1 cellular context compared by ENCODE assay signal in the genomic region with DNA sequence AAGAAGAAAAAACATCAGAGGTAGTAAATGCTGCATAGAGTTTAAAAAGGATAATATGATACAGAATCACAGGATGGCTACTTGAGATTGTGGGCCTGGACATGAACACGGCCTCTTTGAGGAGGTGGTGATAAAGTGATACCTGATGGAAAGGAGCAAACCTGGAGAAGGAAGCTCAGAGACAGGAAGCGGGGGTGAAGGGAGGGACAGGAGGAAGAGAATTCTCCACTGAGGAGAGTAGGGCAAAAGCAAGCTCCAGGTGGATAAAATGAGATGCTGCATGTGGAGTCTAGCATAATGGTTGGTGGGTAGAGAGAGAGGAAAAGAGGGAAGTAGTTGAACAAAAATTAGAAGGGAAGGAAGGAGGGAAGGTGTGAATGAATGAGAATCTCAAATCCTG.
TF ChIP-seq lines count a peak whose summit lies in the region.

No MANE protein-coding gene starts in this region.

TF ChIP-seq in H1, 55 proteins besides CTCF, POLR2A, EP300 and RAD21 (continued from another document):
- TF ChIP-seq, protein P1, sequence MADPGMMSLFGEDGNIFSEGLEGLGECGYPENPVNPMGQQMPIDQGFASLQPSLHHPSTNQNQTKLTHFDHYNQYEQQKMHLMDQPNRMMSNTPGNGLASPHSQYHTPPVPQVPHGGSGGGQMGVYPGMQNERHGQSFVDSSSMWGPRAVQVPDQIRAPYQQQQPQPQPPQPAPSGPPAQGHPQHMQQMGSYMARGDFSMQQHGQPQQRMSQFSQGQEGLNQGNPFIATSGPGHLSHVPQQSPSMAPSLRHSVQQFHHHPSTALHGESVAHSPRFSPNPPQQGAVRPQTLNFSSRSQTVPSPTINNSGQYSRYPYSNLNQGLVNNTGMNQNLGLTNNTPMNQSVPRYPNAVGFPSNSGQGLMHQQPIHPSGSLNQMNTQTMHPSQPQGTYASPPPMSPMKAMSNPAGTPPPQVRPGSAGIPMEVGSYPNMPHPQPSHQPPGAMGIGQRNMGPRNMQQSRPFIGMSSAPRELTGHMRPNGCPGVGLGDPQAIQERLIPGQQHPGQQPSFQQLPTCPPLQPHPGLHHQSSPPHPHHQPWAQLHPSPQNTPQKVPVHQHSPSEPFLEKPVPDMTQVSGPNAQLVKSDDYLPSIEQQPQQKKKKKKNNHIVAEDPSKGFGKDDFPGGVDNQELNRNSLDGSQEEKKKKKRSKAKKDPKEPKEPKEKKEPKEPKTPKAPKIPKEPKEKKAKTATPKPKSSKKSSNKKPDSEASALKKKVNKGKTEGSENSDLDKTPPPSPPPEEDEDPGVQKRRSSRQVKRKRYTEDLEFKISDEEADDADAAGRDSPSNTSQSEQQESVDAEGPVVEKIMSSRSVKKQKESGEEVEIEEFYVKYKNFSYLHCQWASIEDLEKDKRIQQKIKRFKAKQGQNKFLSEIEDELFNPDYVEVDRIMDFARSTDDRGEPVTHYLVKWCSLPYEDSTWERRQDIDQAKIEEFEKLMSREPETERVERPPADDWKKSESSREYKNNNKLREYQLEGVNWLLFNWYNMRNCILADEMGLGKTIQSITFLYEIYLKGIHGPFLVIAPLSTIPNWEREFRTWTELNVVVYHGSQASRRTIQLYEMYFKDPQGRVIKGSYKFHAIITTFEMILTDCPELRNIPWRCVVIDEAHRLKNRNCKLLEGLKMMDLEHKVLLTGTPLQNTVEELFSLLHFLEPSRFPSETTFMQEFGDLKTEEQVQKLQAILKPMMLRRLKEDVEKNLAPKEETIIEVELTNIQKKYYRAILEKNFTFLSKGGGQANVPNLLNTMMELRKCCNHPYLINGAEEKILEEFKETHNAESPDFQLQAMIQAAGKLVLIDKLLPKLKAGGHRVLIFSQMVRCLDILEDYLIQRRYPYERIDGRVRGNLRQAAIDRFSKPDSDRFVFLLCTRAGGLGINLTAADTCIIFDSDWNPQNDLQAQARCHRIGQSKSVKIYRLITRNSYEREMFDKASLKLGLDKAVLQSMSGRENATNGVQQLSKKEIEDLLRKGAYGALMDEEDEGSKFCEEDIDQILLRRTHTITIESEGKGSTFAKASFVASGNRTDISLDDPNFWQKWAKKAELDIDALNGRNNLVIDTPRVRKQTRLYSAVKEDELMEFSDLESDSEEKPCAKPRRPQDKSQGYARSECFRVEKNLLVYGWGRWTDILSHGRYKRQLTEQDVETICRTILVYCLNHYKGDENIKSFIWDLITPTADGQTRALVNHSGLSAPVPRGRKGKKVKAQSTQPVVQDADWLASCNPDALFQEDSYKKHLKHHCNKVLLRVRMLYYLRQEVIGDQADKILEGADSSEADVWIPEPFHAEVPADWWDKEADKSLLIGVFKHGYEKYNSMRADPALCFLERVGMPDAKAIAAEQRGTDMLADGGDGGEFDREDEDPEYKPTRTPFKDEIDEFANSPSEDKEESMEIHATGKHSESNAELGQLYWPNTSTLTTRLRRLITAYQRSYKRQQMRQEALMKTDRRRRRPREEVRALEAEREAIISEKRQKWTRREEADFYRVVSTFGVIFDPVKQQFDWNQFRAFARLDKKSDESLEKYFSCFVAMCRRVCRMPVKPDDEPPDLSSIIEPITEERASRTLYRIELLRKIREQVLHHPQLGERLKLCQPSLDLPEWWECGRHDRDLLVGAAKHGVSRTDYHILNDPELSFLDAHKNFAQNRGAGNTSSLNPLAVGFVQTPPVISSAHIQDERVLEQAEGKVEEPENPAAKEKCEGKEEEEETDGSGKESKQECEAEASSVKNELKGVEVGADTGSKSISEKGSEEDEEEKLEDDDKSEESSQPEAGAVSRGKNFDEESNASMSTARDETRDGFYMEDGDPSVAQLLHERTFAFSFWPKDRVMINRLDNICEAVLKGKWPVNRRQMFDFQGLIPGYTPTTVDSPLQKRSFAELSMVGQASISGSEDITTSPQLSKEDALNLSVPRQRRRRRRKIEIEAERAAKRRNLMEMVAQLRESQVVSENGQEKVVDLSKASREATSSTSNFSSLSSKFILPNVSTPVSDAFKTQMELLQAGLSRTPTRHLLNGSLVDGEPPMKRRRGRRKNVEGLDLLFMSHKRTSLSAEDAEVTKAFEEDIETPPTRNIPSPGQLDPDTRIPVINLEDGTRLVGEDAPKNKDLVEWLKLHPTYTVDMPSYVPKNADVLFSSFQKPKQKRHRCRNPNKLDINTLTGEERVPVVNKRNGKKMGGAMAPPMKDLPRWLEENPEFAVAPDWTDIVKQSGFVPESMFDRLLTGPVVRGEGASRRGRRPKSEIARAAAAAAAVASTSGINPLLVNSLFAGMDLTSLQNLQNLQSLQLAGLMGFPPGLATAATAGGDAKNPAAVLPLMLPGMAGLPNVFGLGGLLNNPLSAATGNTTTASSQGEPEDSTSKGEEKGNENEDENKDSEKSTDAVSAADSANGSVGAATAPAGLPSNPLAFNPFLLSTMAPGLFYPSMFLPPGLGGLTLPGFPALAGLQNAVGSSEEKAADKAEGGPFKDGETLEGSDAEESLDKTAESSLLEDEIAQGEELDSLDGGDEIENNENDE (IDR thresholded peaks at IDR 0.05; ENCODE audit: insufficient replicate concordance, low read length) = no peak
- TF ChIP-seq NANOG (IDR thresholded peaks at IDR 0.05; ENCODE audit: insufficient read depth, low read depth, low read length, poor library complexity, severe bottlenecking) (no peak), ZNF274 (IDR thresholded peaks at IDR 0.05; ENCODE audit: borderline replicate concordance, extremely low read depth, low read length) (no peak), KDM5A (IDR thresholded peaks at IDR 0.05; ENCODE audit: low read length) (no peak), CTBP2 (IDR thresholded peaks at IDR 0.05; ENCODE audit: borderline replicate concordance, insufficient read depth, insufficient read length, low read length) (no peak), TCF12 (IDR thresholded peaks at IDR 0.05; ENCODE audit: low read depth, low read length) (no peak), SIN3A (conservative IDR thresholded peaks at IDR 0.05 in 1 of 2, IDR thresholded peaks at IDR 0.05 in 1 of 2; ENCODE audit: low read depth in 1 of 2, low read length in 2 of 2) (no peak), SP2 (IDR thresholded peaks at IDR 0.05; ENCODE audit: low read length) (no peak), CHD2 (IDR thresholded peaks at IDR 0.05; ENCODE audit: low read length) (no peak), CREB1 (IDR thresholded peaks at IDR 0.05) (no peak), EGR1 (IDR thresholded peaks at IDR 0.05; ENCODE audit: borderline replicate concordance, low read depth, low read length) (no peak), CBX8 (IDR thresholded peaks at IDR 0.05; ENCODE audit: borderline replicate concordance, low read depth, low read length) (no peak), RXRA (IDR thresholded peaks at IDR 0.05; ENCODE audit: insufficient read depth, low read depth, low read length) (no peak), CEBPB (IDR thresholded peaks at IDR 0.05; ENCODE audit: low read depth, low read length) (no peak), YY1 (IDR thresholded peaks at IDR 0.05; ENCODE audit: low read depth, low read length) (no peak)
